In genomic region chrX:51892921-51893745, GRCh38 we compare ENCODE assay signal across 8 cellular contexts. TPM values are rescaled to one million over a fixed set of nuclear protein-coding genes. Genes with fewer than 3 reads are reported as not detected.
A peak's percentile ranks its signal among the peaks of the same experiment; 100 is the strongest.
DNase-seq lines count a peak whose midpoint lies in the region; ATAC-seq and TF ChIP-seq lines count a peak whose summit lies in the region.

TSS of gene MAGED1 (plus strand) at chrX:51893623. CDS start at chrX:51894305, 682 bp downstream.

- peak within 1 kb of the TSS; percentile 32 for H3K27ac ChIP-seq in CD4-positive, alpha-beta memory T cell (ENCODE audit: low read depth, low read length)
- H3K27ac ChIP-seq in PC-3 (ENCODE audit: low read length) = no peak within 1 kb of the TSS
- peak within 1 kb of the TSS; percentile 79 to 85 (median 82) for H3K27ac ChIP-seq in esophagus muscularis mucosa (replicated peaks in 1 of 4)
- peak within 1 kb of the TSS; percentile 63 for H3K27ac ChIP-seq in muscle layer of colon (ENCODE audit: low read depth, low read length)

- H3K4me1 Mint-ChIP-seq in CD4-positive, alpha-beta memory T cell = peaks cover 8 to 26% (median 18%) of the 10 kb centered on the region in 4 donors
- peaks cover 16% of the 10 kb centered on the region for H3K4me1 Mint-ChIP-seq in activated T-cell treated with anti-CD3 and anti-CD28 coated beads, Interleukin-2, amount 50 U/mL, for 72 hours (ENCODE audit: low read depth)

- peak within 1 kb of the TSS; percentile 96 for H2AFZ ChIP-seq in PC-3 (ENCODE audit: low read length)

- POLR2A ChIA-PET in CD4-positive, alpha-beta memory T cell (lab: Charles Lee; ENCODE audit: partially characterized antibody) = interaction anchor here (1.0 to 1.6 kb wide), 3 partner anchors 9 to 369 kb away, joined by 3 to 7 read pairs (median 3); no protein-coding TSS in a partner anchor
- POLR2A ChIA-PET in PC-3 (lab: Charles Lee; ENCODE audit: unreplicated experiment) = interaction anchor here (0.6 kb wide), 1 partner anchor 15 kb away, joined by 4 read pairs; no protein-coding TSS in a partner anchor

- peaks cover 11% of the 10 kb centered on the region for H3K4me1 ChIP-seq in CD4-positive, alpha-beta memory T cell (ENCODE audit: insufficient read depth, low read length)
- H3K4me1 ChIP-seq in PC-3 (ENCODE audit: insufficient read depth, low read length) = peaks cover 11% of the 10 kb centered on the region; the same call in 1 of the 2 replicates
- peaks cover 0 to 21% (median 20%) of the 10 kb centered on the region in 4 donors for H3K4me1 ChIP-seq in esophagus muscularis mucosa
- peaks cover 12% of the 10 kb centered on the region for H3K4me1 ChIP-seq in muscle layer of colon (ENCODE audit: insufficient read depth, low read length)

- CTCF ChIA-PET in CD4-positive, alpha-beta memory T cell (lab: Charles Lee; ENCODE audit: partially characterized antibody) = no interaction called here
- CTCF ChIA-PET in PC-3 (lab: Charles Lee) = no interaction called here

- peak within 1 kb of the TSS; percentile 62 to 97 (median 92) for H3K27ac Mint-ChIP-seq in CD4-positive, alpha-beta memory T cell
- H3K27ac Mint-ChIP-seq in activated T-cell treated with anti-CD3 and anti-CD28 coated beads, Interleukin-2, amount 50 U/mL, for 72 hours = peak within 1 kb of the TSS; percentile 89

- TF ChIP-seq CTCF in PC-3 (conservative IDR thresholded peaks at IDR 0.05; ENCODE audit: low read depth, low read length) (no peak), esophagus muscularis mucosa (IDR thresholded peaks at IDR 0.05) (no peak)

- peak within 1 kb of the TSS; percentile 90 to 97 (median 92) for H3K4me3 Mint-ChIP-seq in CD4-positive, alpha-beta memory T cell
- peak within 1 kb of the TSS; percentile 92 for H3K4me3 Mint-ChIP-seq in activated T-cell treated with anti-CD3 and anti-CD28 coated beads, Interleukin-2, amount 50 U/mL, for 72 hours

- no peaks in the 10 kb centered on the region for H3K36me3 ChIP-seq in CD4-positive, alpha-beta memory T cell (ENCODE audit: insufficient read depth, low read length)
- H3K36me3 ChIP-seq in PC-3 (ENCODE audit: low read depth, low read length) (no peaks in the 10 kb centered on the region; the same call in 1 of the 2 replicates), esophagus muscularis mucosa (peaks cover 0 to 19% (median 8%) of the 10 kb centered on the region in 4 donors), muscle layer of colon (ENCODE audit: insufficient read depth, low read length) (peaks cover 10% of the 10 kb centered on the region)

- peak; percentile 61 for ATAC-seq in GM19463 (IDR thresholded peaks at IDR 0.05; ENCODE audit: unreplicated experiment)
- ATAC-seq in PC-3 = peak; percentile 91
- ATAC-seq in activated T-cell treated with anti-CD3 and anti-CD28 coated beads, Interleukin-2, amount 50 U/mL, for 72 hours (replicated peaks in 1 of 2) = peak; percentile 92 to 95

- peak; percentile 60 to 76 (median 67) for DNase-seq in CD4-positive, alpha-beta memory T cell
- DNase-seq in HS-27A (ENCODE audit: low read depth) (peak; percentile 69), PC-3 (peak; percentile 94), esophagus muscularis mucosa (ENCODE audit: extremely low spot score) (peak; percentile 93)
- DNase-seq in activated T-cell treated with anti-CD3 and anti-CD28 coated beads, Interleukin-2, amount 50 U/mL, for 72 hours = peak; percentile 76 to 78
- DNase-seq in stimulated activated CD8-positive, alpha-beta memory T cell treated with anti-CD3 and anti-CD28 coated beads, Interleukin-7, amount 100 ng/mL, for 24 hours (ENCODE audit: low read depth) = peak; percentile 45

- intact Hi-C loops in CD4-positive, alpha-beta memory T cell (cut with micrococcal nuclease) = no loop called here
- intact Hi-C loops in PC-3 (cut with micrococcal nuclease) (no loop called here), esophagus muscularis mucosa (cut with DNase I) (no loop called here)

- no peaks in the 10 kb centered on the region for H3K27me3 Mint-ChIP-seq in CD4-positive, alpha-beta memory T cell
- H3K27me3 Mint-ChIP-seq in activated T-cell treated with anti-CD3 and anti-CD28 coated beads, Interleukin-2, amount 50 U/mL, for 72 hours (ENCODE audit: low read depth) = peaks cover 4% of the 10 kb centered on the region

- no peaks in the 10 kb centered on the region for H3K9me3 ChIP-seq in CD4-positive, alpha-beta memory T cell (ENCODE audit: control insufficient read depth in 1 of 2, low read length in 2 of 2)
- H3K9me3 ChIP-seq in PC-3 (ENCODE audit: low read length) (no peaks in the 10 kb centered on the region), esophagus muscularis mucosa (no peaks in the 10 kb centered on the region), muscle layer of colon (ENCODE audit: low read length) (no peaks in the 10 kb centered on the region)

- H3K9me2 ChIP-seq in PC-3 (replicated peaks; ENCODE audit: low read length) = no peaks in the 10 kb centered on the region

- H3F3A ChIP-seq in PC-3 (ENCODE audit: low read length, unreplicated experiment) = no peaks in the 10 kb centered on the region

- no peaks in the 10 kb centered on the region for H4K20me1 ChIP-seq in PC-3 (ENCODE audit: low read length)

- no peak for TF ChIP-seq EP300 in esophagus muscularis mucosa (IDR thresholded peaks at IDR 0.05)

- H3K4me2 ChIP-seq in PC-3 (ENCODE audit: low read length) = peak within 1 kb of the TSS; percentile 90

- H3K4me3 ChIP-seq in CD4-positive, alpha-beta memory T cell (ENCODE audit: low read length in 2 of 2) = peak within 1 kb of the TSS in 1 of 2 donors; percentile 51
- H3K4me3 ChIP-seq in PC-3 (ENCODE audit: low read length) (peak within 1 kb of the TSS; percentile 71), esophagus muscularis mucosa (peak within 1 kb of the TSS; percentile 59 to 61 (median 59)), muscle layer of colon (ENCODE audit: low read depth in 1 of 2, low read length in 2 of 2) (peak within 1 kb of the TSS; percentile 40 to 84)

- peaks cover 23% of the 10 kb centered on the region for H3K79me2 ChIP-seq in PC-3 (ENCODE audit: low read length)

- TSS peak; percentile 93 for BruUV-seq in PC-3 (replicated peaks; lab: Mats Ljungman, UMichigan)

- H3K36me3 Mint-ChIP-seq in CD4-positive, alpha-beta memory T cell = peaks cover 9 to 11% of the 10 kb centered on the region in 2 donors
- peaks cover 2 to 4% of the 10 kb centered on the region in 2 donors for H3K36me3 Mint-ChIP-seq in activated T-cell treated with anti-CD3 and anti-CD28 coated beads, Interleukin-2, amount 50 U/mL, for 72 hours (ENCODE audit: insufficient read depth in 2 of 2)

- 20% methylated on average over 34 of the region's 35 CpGs for WGBS in esophagus muscularis mucosa

- H3K9ac ChIP-seq in PC-3 (ENCODE audit: low read length) = peak within 1 kb of the TSS; percentile 89
- peak within 1 kb of the TSS; percentile 57 for H3K9ac ChIP-seq in muscle layer of colon (ENCODE audit: low read length)

- H3K9me3 Mint-ChIP-seq in CD4-positive, alpha-beta memory T cell = no peaks in the 10 kb centered on the region
- no peaks in the 10 kb centered on the region for H3K9me3 Mint-ChIP-seq in activated T-cell treated with anti-CD3 and anti-CD28 coated beads, Interleukin-2, amount 50 U/mL, for 72 hours

- TF ChIP-seq POLR2A in esophagus muscularis mucosa (IDR thresholded peaks at IDR 0.05; ENCODE audit: low read depth) = peak; percentile 22

- H3K27me3 ChIP-seq in CD4-positive, alpha-beta memory T cell (ENCODE audit: insufficient read depth, low read length) = no peaks in the 10 kb centered on the region
- H3K27me3 ChIP-seq in PC-3 (ENCODE audit: low read length) = no peaks in the 10 kb centered on the region
- H3K27me3 ChIP-seq in esophagus muscularis mucosa = no peaks in the 10 kb centered on the region
- no peaks in the 10 kb centered on the region for H3K27me3 ChIP-seq in muscle layer of colon (ENCODE audit: control insufficient read depth in 1 of 2, insufficient read depth in 2 of 2, low read length in 2 of 2)

RNA-seq across cellular contexts. Expression of gene MAGED1, which starts in this region (rescaled TPM):
- total RNA-seq in CD4-positive, alpha-beta memory T cell = 10 to 100 TPM; 27.4 to 34.6 TPM
- 10 to 100 TPM; 31.7 to 41.1 TPM for polyA plus RNA-seq in CD4-positive, alpha-beta memory T cell
- total RNA-seq in PC-3 (2014; rRNA removed) (128 and 141 TPM in 2 replicates), esophagus muscularis mucosa (10 to 100 TPM; 32.6 to 57.9 (median 44.0) TPM)
- 10 to 100 TPM; 34.8 to 48.9 TPM for total RNA-seq in activated T-cell treated with anti-CD3 and anti-CD28 coated beads, Interleukin-2, amount 50 U/mL, for 72 hours
